In the genomic region with DNA sequence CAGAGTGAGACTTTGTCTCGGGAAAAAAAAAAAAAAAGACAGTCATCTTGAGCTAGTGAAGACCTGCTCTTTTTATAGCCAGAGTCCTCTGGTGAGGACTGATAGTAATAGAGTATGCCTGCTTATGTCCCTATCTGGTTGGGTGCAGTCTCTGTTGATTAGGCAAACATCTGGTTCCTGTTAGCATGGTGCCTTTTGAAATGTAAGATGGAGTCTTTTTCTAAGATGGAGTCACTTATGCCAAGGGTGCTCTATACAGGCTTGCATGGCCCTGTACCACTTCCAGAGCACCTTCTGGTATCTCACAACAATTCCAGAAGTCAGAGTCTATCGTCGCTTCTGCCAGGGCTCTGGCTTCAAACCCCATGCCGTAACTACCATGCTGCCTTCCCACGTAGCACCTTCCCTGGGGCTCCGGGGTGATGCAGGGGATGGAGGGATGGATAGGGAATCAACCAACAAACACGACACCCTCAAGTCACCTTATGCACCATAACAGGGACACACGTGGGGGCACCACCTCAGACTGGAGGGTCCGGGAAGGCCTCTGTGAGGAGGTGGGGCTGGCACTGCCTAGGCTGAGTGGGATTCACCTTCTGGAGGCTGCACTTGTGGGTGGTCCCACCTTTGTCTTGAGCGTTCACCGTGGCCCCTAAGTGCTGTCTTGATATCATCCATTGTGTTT, we compare ENCODE assay signal across 1 cellular context.
TF ChIP-seq lines count a peak whose summit lies in the region.

No MANE protein-coding gene starts in this region.

TF ChIP-seq in K562, 482 proteins besides CTCF, POLR2A, EP300 and RAD21 (continued from another document and continues in another):
- TF ChIP-seq SAP30 (IDR thresholded peaks at IDR 0.05; ENCODE audit: borderline replicate concordance, insufficient read depth, low read depth, low read length, poor library complexity, severe bottlenecking) (no peak), MTA3 (IDR thresholded peaks at IDR 0.05; ENCODE audit: borderline replicate concordance) (peak; percentile 76; the same call in 1 of the 2 replicates), RBM22 (IDR thresholded peaks at IDR 0.05; ENCODE audit: low read depth, low read length, poor library complexity, severe bottlenecking) (no peak), SMARCB1 (IDR thresholded peaks at IDR 0.05; ENCODE audit: insufficient read length, low read depth) (no peak), TGIF2 (CRISPR knock-in tag; IDR thresholded peaks at IDR 0.05) (no peak), NRF1 (conservative IDR thresholded peaks at IDR 0.05 in 1 of 2, IDR thresholded peaks at IDR 0.05 in 1 of 2) (no peak), ZBTB5 (IDR thresholded peaks at IDR 0.05) (no peak), HNRNPL (IDR thresholded peaks at IDR 0.05; ENCODE audit: low read depth, low read length) (no peak), CC2D1A (IDR thresholded peaks at IDR 0.05) (peak; percentile 81; the same call in 1 of the 2 replicates), BRF1 (IDR thresholded peaks at IDR 0.05; ENCODE audit: borderline replicate concordance, extremely low read depth, insufficient read length) (no peak), ATF4 (CRISPR knock-in tag; IDR thresholded peaks at IDR 0.05) (peak; percentile 99), PTBP1 (IDR thresholded peaks at IDR 0.05; ENCODE audit: low read depth, low read length) (no peak), HMBOX1 (IDR thresholded peaks at IDR 0.05) (no peak), IRF2 (CRISPR knock-in tag; IDR thresholded peaks at IDR 0.05) (no peak), NKRF (IDR thresholded peaks at IDR 0.05; ENCODE audit: borderline replicate concordance) (no peak), ZNF239 (CRISPR knock-in tag; IDR thresholded peaks at IDR 0.05) (peak; percentile 94), OTX1 (CRISPR knock-in tag; IDR thresholded peaks at IDR 0.05) (0 out of 2 replicates have a peak, but pooled peaks have one; percentile 67), ZNF354B (CRISPR knock-in tag; IDR thresholded peaks at IDR 0.05) (peak; percentile 97), ZKSCAN1 (IDR thresholded peaks at IDR 0.05; ENCODE audit: low read depth, low read length) (no peak), ZNF217 (CRISPR knock-in tag; IDR thresholded peaks at IDR 0.05) (no peak), BRF2 (IDR thresholded peaks at IDR 0.05; ENCODE audit: borderline replicate concordance, insufficient read depth, insufficient read length) (no peak), MED1 (CRISPR knock-in tag; IDR thresholded peaks at IDR 0.05; ENCODE audit: borderline replicate concordance) (no peak), ZNF639 (CRISPR knock-in tag; conservative IDR thresholded peaks at IDR 0.05 in 1 of 2, IDR thresholded peaks at IDR 0.05 in 1 of 2) (peak in 1 of 2 experiments; percentile 99; a peak in 2 of 4 replicates), NCOA4 (IDR thresholded peaks at IDR 0.05; ENCODE audit: partially characterized antibody) (no peak), ZNF764 (CRISPR knock-in tag; IDR thresholded peaks at IDR 0.05; ENCODE audit: low read depth) (peak; percentile 83), ZNF561 (CRISPR knock-in tag; conservative IDR thresholded peaks at IDR 0.05) (peak; percentile 95), BMI1 (IDR thresholded peaks at IDR 0.05; ENCODE audit: low read length) (no peak)
- TF ChIP-seq, protein P1, sequence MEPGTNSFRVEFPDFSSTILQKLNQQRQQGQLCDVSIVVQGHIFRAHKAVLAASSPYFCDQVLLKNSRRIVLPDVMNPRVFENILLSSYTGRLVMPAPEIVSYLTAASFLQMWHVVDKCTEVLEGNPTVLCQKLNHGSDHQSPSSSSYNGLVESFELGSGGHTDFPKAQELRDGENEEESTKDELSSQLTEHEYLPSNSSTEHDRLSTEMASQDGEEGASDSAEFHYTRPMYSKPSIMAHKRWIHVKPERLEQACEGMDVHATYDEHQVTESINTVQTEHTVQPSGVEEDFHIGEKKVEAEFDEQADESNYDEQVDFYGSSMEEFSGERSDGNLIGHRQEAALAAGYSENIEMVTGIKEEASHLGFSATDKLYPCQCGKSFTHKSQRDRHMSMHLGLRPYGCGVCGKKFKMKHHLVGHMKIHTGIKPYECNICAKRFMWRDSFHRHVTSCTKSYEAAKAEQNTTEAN (CRISPR knock-in tag; IDR thresholded peaks at IDR 0.05): no peak
- TF ChIP-seq, protein P2, sequence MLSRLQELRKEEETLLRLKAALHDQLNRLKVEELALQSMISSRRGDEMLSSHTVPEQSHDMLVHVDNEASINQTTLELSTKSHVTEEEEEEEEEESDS (CRISPR knock-in tag; IDR thresholded peaks at IDR 0.05): peak; percentile 84
- TF ChIP-seq, protein P3, sequence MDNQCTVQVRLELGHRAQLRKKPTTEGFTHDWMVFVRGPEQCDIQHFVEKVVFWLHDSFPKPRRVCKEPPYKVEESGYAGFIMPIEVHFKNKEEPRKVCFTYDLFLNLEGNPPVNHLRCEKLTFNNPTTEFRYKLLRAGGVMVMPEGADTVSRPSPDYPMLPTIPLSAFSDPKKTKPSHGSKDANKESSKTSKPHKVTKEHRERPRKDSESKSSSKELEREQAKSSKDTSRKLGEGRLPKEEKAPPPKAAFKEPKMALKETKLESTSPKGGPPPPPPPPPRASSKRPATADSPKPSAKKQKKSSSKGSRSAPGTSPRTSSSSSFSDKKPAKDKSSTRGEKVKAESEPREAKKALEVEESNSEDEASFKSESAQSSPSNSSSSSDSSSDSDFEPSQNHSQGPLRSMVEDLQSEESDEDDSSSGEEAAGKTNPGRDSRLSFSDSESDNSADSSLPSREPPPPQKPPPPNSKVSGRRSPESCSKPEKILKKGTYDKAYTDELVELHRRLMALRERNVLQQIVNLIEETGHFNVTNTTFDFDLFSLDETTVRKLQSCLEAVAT (IDR thresholded peaks at IDR 0.05): no peak
- TF ChIP-seq, protein P4, sequence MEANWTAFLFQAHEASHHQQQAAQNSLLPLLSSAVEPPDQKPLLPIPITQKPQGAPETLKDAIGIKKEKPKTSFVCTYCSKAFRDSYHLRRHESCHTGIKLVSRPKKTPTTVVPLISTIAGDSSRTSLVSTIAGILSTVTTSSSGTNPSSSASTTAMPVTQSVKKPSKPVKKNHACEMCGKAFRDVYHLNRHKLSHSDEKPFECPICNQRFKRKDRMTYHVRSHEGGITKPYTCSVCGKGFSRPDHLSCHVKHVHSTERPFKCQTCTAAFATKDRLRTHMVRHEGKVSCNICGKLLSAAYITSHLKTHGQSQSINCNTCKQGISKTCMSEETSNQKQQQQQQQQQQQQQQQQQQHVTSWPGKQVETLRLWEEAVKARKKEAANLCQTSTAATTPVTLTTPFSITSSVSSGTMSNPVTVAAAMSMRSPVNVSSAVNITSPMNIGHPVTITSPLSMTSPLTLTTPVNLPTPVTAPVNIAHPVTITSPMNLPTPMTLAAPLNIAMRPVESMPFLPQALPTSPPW (CRISPR knock-in tag; IDR thresholded peaks at IDR 0.05): peak; percentile 73
- TF ChIP-seq, protein P5, sequence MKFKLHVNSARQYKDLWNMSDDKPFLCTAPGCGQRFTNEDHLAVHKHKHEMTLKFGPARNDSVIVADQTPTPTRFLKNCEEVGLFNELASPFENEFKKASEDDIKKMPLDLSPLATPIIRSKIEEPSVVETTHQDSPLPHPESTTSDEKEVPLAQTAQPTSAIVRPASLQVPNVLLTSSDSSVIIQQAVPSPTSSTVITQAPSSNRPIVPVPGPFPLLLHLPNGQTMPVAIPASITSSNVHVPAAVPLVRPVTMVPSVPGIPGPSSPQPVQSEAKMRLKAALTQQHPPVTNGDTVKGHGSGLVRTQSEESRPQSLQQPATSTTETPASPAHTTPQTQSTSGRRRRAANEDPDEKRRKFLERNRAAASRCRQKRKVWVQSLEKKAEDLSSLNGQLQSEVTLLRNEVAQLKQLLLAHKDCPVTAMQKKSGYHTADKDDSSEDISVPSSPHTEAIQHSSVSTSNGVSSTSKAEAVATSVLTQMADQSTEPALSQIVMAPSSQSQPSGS (CRISPR knock-in tag; IDR thresholded peaks at IDR 0.05): no peak
- TF ChIP-seq, protein P6, sequence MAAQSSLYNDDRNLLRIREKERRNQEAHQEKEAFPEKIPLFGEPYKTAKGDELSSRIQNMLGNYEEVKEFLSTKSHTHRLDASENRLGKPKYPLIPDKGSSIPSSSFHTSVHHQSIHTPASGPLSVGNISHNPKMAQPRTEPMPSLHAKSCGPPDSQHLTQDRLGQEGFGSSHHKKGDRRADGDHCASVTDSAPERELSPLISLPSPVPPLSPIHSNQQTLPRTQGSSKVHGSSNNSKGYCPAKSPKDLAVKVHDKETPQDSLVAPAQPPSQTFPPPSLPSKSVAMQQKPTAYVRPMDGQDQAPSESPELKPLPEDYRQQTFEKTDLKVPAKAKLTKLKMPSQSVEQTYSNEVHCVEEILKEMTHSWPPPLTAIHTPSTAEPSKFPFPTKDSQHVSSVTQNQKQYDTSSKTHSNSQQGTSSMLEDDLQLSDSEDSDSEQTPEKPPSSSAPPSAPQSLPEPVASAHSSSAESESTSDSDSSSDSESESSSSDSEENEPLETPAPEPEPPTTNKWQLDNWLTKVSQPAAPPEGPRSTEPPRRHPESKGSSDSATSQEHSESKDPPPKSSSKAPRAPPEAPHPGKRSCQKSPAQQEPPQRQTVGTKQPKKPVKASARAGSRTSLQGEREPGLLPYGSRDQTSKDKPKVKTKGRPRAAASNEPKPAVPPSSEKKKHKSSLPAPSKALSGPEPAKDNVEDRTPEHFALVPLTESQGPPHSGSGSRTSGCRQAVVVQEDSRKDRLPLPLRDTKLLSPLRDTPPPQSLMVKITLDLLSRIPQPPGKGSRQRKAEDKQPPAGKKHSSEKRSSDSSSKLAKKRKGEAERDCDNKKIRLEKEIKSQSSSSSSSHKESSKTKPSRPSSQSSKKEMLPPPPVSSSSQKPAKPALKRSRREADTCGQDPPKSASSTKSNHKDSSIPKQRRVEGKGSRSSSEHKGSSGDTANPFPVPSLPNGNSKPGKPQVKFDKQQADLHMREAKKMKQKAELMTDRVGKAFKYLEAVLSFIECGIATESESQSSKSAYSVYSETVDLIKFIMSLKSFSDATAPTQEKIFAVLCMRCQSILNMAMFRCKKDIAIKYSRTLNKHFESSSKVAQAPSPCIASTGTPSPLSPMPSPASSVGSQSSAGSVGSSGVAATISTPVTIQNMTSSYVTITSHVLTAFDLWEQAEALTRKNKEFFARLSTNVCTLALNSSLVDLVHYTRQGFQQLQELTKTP (IDR thresholded peaks at IDR 0.05; ENCODE audit: low read depth in 1 of 2, partially characterized antibody in 2 of 2): no peak
